In the genomic region with DNA sequence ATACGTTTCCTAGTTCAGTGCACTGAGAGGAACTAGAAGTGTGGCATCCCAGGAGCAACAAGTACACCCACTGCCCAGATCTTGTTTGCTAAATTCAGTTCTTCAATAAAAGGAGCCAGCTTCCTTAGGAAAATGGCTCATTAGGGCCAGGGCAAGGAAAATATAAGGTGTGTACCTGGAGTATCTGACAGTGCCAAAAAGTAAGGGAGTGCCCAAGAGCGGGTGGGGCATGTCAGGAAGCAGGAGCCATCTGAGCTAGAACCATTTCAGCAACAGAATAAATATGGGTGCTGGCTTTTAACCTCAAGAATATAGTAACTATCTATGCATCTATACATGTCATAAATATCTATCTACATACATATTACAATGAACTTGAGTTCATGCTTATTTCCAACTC, we compare ENCODE assay signal across 1 cellular context.
TF ChIP-seq lines count a peak whose summit lies in the region.

No MANE protein-coding gene starts in this region.

TF ChIP-seq in HEK293T, 16 proteins besides CTCF, POLR2A, EP300 and RAD21 (continued from another document):
- no peak for TF ChIP-seq CTBP1 (IDR thresholded peaks at IDR 0.05; ENCODE audit: borderline replicate concordance)
